Comparison of ENCODE assay signal across 1 cellular context in the genomic region with DNA sequence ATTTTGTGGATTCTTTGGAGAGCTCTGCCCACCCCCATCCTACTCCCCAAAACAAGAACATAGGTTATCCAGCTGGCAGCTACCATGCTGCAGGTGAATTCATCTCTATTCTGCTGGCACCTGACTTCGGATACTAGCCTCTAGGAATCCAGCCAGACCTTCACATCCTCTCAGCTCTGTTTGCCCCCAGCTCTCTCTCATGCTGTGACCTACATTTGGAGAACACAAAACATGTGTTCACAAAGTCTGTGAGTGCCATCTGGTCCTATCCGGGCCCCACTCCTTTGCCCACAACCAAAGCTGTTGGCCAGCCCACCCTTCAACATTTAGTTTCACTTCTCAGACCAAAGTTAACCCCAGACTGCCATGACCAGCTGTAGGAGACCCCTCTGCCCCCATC.
TF ChIP-seq lines count a peak whose summit lies in the region.

No MANE protein-coding gene starts in this region.

TF ChIP-seq in IMR-90, 13 proteins besides CTCF, POLR2A, EP300 and RAD21 (continued from another document):
- TF ChIP-seq, protein P1, sequence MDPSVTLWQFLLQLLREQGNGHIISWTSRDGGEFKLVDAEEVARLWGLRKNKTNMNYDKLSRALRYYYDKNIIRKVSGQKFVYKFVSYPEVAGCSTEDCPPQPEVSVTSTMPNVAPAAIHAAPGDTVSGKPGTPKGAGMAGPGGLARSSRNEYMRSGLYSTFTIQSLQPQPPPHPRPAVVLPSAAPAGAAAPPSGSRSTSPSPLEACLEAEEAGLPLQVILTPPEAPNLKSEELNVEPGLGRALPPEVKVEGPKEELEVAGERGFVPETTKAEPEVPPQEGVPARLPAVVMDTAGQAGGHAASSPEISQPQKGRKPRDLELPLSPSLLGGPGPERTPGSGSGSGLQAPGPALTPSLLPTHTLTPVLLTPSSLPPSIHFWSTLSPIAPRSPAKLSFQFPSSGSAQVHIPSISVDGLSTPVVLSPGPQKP (IDR thresholded peaks at IDR 0.05; ENCODE audit: borderline replicate concordance, low read depth, low read length): no peak
- TF ChIP-seq NFE2L2 (IDR thresholded peaks at IDR 0.05; ENCODE audit: low read depth, low read length) (no peak), MAFK (IDR thresholded peaks at IDR 0.05; ENCODE audit: low read depth, low read length) (no peak), BHLHE40 (IDR thresholded peaks at IDR 0.05; ENCODE audit: low read depth, low read length) (no peak), CEBPB (IDR thresholded peaks at IDR 0.05; ENCODE audit: low read depth, low read length) (no peak)
- TF ChIP-seq, protein P2, sequence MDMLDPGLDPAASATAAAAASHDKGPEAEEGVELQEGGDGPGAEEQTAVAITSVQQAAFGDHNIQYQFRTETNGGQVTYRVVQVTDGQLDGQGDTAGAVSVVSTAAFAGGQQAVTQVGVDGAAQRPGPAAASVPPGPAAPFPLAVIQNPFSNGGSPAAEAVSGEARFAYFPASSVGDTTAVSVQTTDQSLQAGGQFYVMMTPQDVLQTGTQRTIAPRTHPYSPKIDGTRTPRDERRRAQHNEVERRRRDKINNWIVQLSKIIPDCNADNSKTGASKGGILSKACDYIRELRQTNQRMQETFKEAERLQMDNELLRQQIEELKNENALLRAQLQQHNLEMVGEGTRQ (IDR thresholded peaks at IDR 0.05; ENCODE audit: low read depth, low read length): no peak
TF ChIP-seq in IMR-90: peak in this region for 0.
